ENCODE assay signal across 8 cellular contexts in the genomic region with DNA sequence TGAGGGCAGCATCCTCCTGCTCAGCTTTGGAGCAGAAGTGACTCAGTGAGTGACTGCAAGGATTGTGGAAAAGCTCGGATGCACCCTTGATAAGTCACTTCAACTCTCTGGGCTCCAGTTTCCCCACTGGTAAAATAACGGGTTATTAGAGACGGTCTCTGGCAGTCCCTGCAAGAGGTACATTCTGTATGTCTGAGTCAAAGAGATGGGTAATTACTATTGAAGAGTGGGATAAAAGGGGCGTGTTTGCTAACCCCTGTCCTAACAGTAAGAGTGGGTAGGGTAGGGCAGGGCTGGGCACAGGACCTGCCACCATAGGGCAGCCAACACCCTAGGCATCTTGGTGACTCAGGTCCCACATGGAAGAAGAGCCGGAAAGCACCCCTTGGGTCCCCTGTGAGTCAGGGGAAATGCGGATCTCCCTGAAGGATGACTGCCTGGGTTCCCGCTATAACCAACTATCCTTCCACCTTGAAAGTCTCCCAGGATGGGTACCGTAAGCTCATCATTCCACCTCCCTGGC. TPM values are rescaled to one million over a fixed set of nuclear protein-coding genes. Genes with fewer than 3 reads are reported as not detected.
DNase-seq lines count a peak whose midpoint lies in the region; ATAC-seq and TF ChIP-seq lines count a peak whose summit lies in the region.

No MANE protein-coding gene starts in this region.

- H3K4me2 ChIP-seq in neural cell (ENCODE audit: low read length): no peak overlapping the region

- no peaks in the 10 kb centered on the region for H3K79me2 ChIP-seq in neural cell (replicated peaks; ENCODE audit: insufficient read depth, low read length)

- H3K4me3 ChIP-seq in BJ (ENCODE audit: low read depth, low read length): 0 out of 2 replicates have a peak overlapping the region, but pooled peaks have one; percentile 28
- H3K4me3 ChIP-seq in dorsolateral prefrontal cortex: peak overlapping the region in 4 of 59 donors; percentile 7 to 16 (median 10)
- peak overlapping the region; percentile 25 for H3K4me3 ChIP-seq in neural cell (ENCODE audit: low read length)

- no peaks in the 10 kb centered on the region for H3F3A ChIP-seq in neural cell (ENCODE audit: insufficient read depth, low read length, poor library complexity, severe bottlenecking)

- ATAC-seq in GM21367 (IDR thresholded peaks at IDR 0.05; ENCODE audit: unreplicated experiment): no peak

- H3K9me2 ChIP-seq in neural cell (ENCODE audit: insufficient read depth, low read length): no peaks in the 10 kb centered on the region

- no peak overlapping the region for H2AFZ ChIP-seq in neural cell (ENCODE audit: low read depth, low read length)

- TF ChIP-seq RAD21 in neural cell (conservative IDR thresholded peaks at IDR 0.05): no peak

- H4K20me1 ChIP-seq in neural cell (ENCODE audit: insufficient read depth): no peaks in the 10 kb centered on the region

- DNase-seq in BJ (ENCODE audit: low read depth) (peak; percentile 61), NCI-H460 (ENCODE audit: extremely low read depth, low read depth) (peak; percentile 53), dorsolateral prefrontal cortex (no peak), SKM-1 treated with dmso at 0.1 percent for 144 hours (lab: John Stamatoyannopoulos, UW; ENCODE audit: unreplicated experiment) (no peak), NCI-H146 treated with DMSO at 0.1 percent for 48 hours (lab: John Stamatoyannopoulos, UW; ENCODE audit: unreplicated experiment) (no peak), H4 (ENCODE audit: low spot score) (no peak)

- no peaks in the 10 kb centered on the region for H3K9me3 ChIP-seq in neural cell (ENCODE audit: low read length)

- POLR2A ChIA-PET in BJ (lab: Charles Lee): interaction anchor here (0.6 to 1.5 kb wide), 4 partner anchors 9 to 287 kb away, joined by 3 to 7 read pairs (median 5); no protein-coding TSS in a partner anchor

- H3K36me3 ChIP-seq in BJ (ENCODE audit: control insufficient read depth, insufficient read depth, low read length) (peaks cover 2% of the 10 kb centered on the region; the same call in 1 of the 2 replicates), neural cell (ENCODE audit: insufficient read depth, low read length) (no peaks in the 10 kb centered on the region)

- no peak overlapping the region for H3K9ac ChIP-seq in neural cell (ENCODE audit: low read length)

- H3K27ac ChIP-seq in dorsolateral prefrontal cortex: peak overlapping the region in 48 of 59 donors; percentile 9 to 90 (median 78)
- H3K27ac ChIP-seq in neural cell (ENCODE audit: low read length): no peak overlapping the region

- no peak for TF ChIP-seq CTCF in BJ (IDR thresholded peaks at IDR 0.05; ENCODE audit: insufficient read depth, low read depth, low read length)
- no peak for TF ChIP-seq CTCF in dorsolateral prefrontal cortex (IDR thresholded peaks at IDR 0.05 in 54 of 56, conservative IDR thresholded peaks at IDR 0.05 in 2 of 56; ENCODE audit: low read depth in 1 of 56, partially characterized antibody in 56 of 56)
- no peak for TF ChIP-seq CTCF in neural cell (IDR thresholded peaks at IDR 0.05; ENCODE audit: poor library complexity, severe bottlenecking)

- intact Hi-C loops in dorsolateral prefrontal cortex (cut with DNase I): no loop called here

- CTCF ChIA-PET in BJ (lab: Yijun Ruan, JAX): interaction anchor here (0.9 to 5.3 kb wide), 8 partner anchors 10 to 159 kb away, joined by 3 to 35 read pairs (median 5); no protein-coding TSS in a partner anchor

- no peak for TF ChIP-seq EP300 in neural cell (conservative IDR thresholded peaks at IDR 0.05; ENCODE audit: poor library complexity, severe bottlenecking)

- no peaks in the 10 kb centered on the region for H3K27me3 ChIP-seq in BJ (ENCODE audit: control insufficient read depth, insufficient read depth, low read length)
- H3K27me3 ChIP-seq in dorsolateral prefrontal cortex: peaks cover 0 to 8% (median 0%) of the 10 kb centered on the region in 45 donors
- H3K27me3 ChIP-seq in neural cell (ENCODE audit: insufficient read depth, low read depth, low read length): no peaks in the 10 kb centered on the region

TF ChIP-seq in neural cell, 6 proteins besides CTCF, POLR2A, EP300 and RAD21:
- no peak for TF ChIP-seq TAF1 (IDR thresholded peaks at IDR 0.05; ENCODE audit: low read depth)
- no peak for TF ChIP-seq EZH2 (IDR thresholded peaks at IDR 0.05; ENCODE audit: borderline replicate concordance, insufficient read depth, low read length, poor library complexity, severe bottlenecking)
- TF ChIP-seq SMC3 (conservative IDR thresholded peaks at IDR 0.05; ENCODE audit: poor library complexity): no peak
- TF ChIP-seq MXI1 (conservative IDR thresholded peaks at IDR 0.05; ENCODE audit: poor library complexity, severe bottlenecking): no peak
- TF ChIP-seq, protein P1, sequence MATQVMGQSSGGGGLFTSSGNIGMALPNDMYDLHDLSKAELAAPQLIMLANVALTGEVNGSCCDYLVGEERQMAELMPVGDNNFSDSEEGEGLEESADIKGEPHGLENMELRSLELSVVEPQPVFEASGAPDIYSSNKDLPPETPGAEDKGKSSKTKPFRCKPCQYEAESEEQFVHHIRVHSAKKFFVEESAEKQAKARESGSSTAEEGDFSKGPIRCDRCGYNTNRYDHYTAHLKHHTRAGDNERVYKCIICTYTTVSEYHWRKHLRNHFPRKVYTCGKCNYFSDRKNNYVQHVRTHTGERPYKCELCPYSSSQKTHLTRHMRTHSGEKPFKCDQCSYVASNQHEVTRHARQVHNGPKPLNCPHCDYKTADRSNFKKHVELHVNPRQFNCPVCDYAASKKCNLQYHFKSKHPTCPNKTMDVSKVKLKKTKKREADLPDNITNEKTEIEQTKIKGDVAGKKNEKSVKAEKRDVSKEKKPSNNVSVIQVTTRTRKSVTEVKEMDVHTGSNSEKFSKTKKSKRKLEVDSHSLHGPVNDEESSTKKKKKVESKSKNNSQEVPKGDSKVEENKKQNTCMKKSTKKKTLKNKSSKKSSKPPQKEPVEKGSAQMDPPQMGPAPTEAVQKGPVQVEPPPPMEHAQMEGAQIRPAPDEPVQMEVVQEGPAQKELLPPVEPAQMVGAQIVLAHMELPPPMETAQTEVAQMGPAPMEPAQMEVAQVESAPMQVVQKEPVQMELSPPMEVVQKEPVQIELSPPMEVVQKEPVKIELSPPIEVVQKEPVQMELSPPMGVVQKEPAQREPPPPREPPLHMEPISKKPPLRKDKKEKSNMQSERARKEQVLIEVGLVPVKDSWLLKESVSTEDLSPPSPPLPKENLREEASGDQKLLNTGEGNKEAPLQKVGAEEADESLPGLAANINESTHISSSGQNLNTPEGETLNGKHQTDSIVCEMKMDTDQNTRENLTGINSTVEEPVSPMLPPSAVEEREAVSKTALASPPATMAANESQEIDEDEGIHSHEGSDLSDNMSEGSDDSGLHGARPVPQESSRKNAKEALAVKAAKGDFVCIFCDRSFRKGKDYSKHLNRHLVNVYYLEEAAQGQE (IDR thresholded peaks at IDR 0.05; ENCODE audit: borderline replicate concordance): no peak
- TF ChIP-seq POLR2AphosphoS5 (IDR thresholded peaks at IDR 0.05): no peak
TF ChIP-seq in neural cell: peak in this region for 0.

RNA-seq across cellular contexts. Expression of gene AHNAK, which starts 7.3 kb away (rescaled TPM):
- polyA plus RNA-seq in BJ (2011; rRNA removed) (145 and 185 TPM in 2 replicates), neural cell (0.11 and 0.12 TPM in 2 replicates)
- polyA minus RNA-seq in BJ (2011; rRNA and poly(A)+ RNA removed): 360 and 464 TPM in 2 replicates
- 80.2 and 86.0 TPM in 2 replicates for total RNA-seq in NCI-H460 (2014; rRNA removed; shearing (Covaris generic))
- 15.6 and 35.6 TPM in 2 replicates for polyA plus RNA-seq in NCI-H460 (2014; cell fraction: nucleus; rRNA removed)
- total RNA-seq in dorsolateral prefrontal cortex: 100 to 1,000 TPM in 106 of 120 experiments, 10 to 100 TPM in 14; 61.5 to 470 (median 154) TPM
- 0.81 and 0.97 TPM in 2 replicates for polyA minus RNA-seq in neural cell
- 47.0 and 60.1 TPM in 2 replicates for total RNA-seq in H4 (2014; rRNA removed; shearing (Covaris generic))

RNA-seq across cellular contexts. Expression of gene EEF1G, which starts 19.8 kb away (rescaled TPM):
- polyA plus RNA-seq in BJ (2011; rRNA removed) (2,358 and 2,459 TPM in 2 replicates), neural cell (1,473 and 1,555 TPM in 2 replicates)
- polyA minus RNA-seq in BJ (2011; rRNA and poly(A)+ RNA removed): 990 and 1,705 TPM in 2 replicates
- 2,030 and 2,160 TPM in 2 replicates for total RNA-seq in NCI-H460 (2014; rRNA removed; shearing (Covaris generic))
- 1,275 and 1,296 TPM in 2 replicates for polyA plus RNA-seq in NCI-H460 (2014; cell fraction: nucleus; rRNA removed)
- total RNA-seq in dorsolateral prefrontal cortex: 100 to 1,000 TPM; 260 to 479 (median 336) TPM
- polyA minus RNA-seq in neural cell: 976 and 1,099 TPM in 2 replicates
- 1,742 and 1,908 TPM in 2 replicates for total RNA-seq in H4 (2014; rRNA removed; shearing (Covaris generic))

RNA-seq across cellular contexts. Expression of gene TUT1, which starts 37.4 kb away (rescaled TPM):
- 6.4 and 9.9 TPM in 2 replicates for polyA plus RNA-seq in BJ (2011; rRNA removed)
- polyA minus RNA-seq in BJ (2011; rRNA and poly(A)+ RNA removed): 2.8 and 4.5 TPM in 2 replicates
- total RNA-seq in NCI-H460 (2014; rRNA removed; shearing (Covaris generic)): 6.3 and 6.4 TPM in 2 replicates
- 25.6 and 30.6 TPM in 2 replicates for polyA plus RNA-seq in NCI-H460 (2014; cell fraction: nucleus; rRNA removed)
- total RNA-seq in dorsolateral prefrontal cortex: 10 to 100 TPM; 11.6 to 30.9 (median 19.4) TPM
- 12.0 and 17.8 TPM in 2 replicates for polyA plus RNA-seq in neural cell
- polyA minus RNA-seq in neural cell: 8.5 and 12.2 TPM in 2 replicates
- total RNA-seq in H4 (2014; rRNA removed; shearing (Covaris generic)): 2.3 and 5.4 TPM in 2 replicates

RNA-seq across cellular contexts. Expression of gene MTA2, which starts 47.8 kb away (rescaled TPM):
- polyA plus RNA-seq in BJ (2011; rRNA removed): 16.4 and 17.8 TPM in 2 replicates
- 42.7 and 47.1 TPM in 2 replicates for polyA minus RNA-seq in BJ (2011; rRNA and poly(A)+ RNA removed)
- total RNA-seq in NCI-H460 (2014; rRNA removed; shearing (Covaris generic)): 67.7 and 79.0 TPM in 2 replicates
- 96.8 and 129 TPM in 2 replicates for polyA plus RNA-seq in NCI-H460 (2014; cell fraction: nucleus; rRNA removed)
- 10 to 100 TPM; 39.4 to 85.0 (median 58.9) TPM for total RNA-seq in dorsolateral prefrontal cortex
- polyA plus RNA-seq in neural cell: 130 and 140 TPM in 2 replicates
- 151 and 174 TPM in 2 replicates for polyA minus RNA-seq in neural cell
- 96.1 and 108 TPM in 2 replicates for total RNA-seq in H4 (2014; rRNA removed; shearing (Covaris generic))

RNA-seq across cellular contexts. Expression of gene EML3, which starts 58.7 kb away (rescaled TPM):
- polyA plus RNA-seq in BJ (2011; rRNA removed): 18.9 and 26.5 TPM in 2 replicates
- polyA minus RNA-seq in BJ (2011; rRNA and poly(A)+ RNA removed): 15.0 and 19.0 TPM in 2 replicates
- 14.6 and 18.4 TPM in 2 replicates for total RNA-seq in NCI-H460 (2014; rRNA removed; shearing (Covaris generic))
- 90.0 and 162 TPM in 2 replicates for polyA plus RNA-seq in NCI-H460 (2014; cell fraction: nucleus; rRNA removed)
- 10 to 100 TPM; 19.0 to 72.1 (median 37.3) TPM for total RNA-seq in dorsolateral prefrontal cortex
- polyA plus RNA-seq in neural cell: 0.38 and 2.5 TPM in 2 replicates
- polyA minus RNA-seq in neural cell: 1.4 and 1.7 TPM in 2 replicates
- 10.1 and 13.8 TPM in 2 replicates for total RNA-seq in H4 (2014; rRNA removed; shearing (Covaris generic))

Comparison
In these comparisons a context has a peak if more than half of its experiments do, and no peak if none do; other contexts are left out.
1. DNase-seq: peak in BJ (single experiment) and NCI-H460 (single experiment); none in dorsolateral prefrontal cortex (0 of 10), SKM-1 treated with dmso at 0.1 percent for 144 hours (single experiment), NCI-H146 treated with DMSO at 0.1 percent for 48 hours (single experiment) and H4 (single experiment).